ENCODE assay signal across 8 cellular contexts in the genomic region with DNA sequence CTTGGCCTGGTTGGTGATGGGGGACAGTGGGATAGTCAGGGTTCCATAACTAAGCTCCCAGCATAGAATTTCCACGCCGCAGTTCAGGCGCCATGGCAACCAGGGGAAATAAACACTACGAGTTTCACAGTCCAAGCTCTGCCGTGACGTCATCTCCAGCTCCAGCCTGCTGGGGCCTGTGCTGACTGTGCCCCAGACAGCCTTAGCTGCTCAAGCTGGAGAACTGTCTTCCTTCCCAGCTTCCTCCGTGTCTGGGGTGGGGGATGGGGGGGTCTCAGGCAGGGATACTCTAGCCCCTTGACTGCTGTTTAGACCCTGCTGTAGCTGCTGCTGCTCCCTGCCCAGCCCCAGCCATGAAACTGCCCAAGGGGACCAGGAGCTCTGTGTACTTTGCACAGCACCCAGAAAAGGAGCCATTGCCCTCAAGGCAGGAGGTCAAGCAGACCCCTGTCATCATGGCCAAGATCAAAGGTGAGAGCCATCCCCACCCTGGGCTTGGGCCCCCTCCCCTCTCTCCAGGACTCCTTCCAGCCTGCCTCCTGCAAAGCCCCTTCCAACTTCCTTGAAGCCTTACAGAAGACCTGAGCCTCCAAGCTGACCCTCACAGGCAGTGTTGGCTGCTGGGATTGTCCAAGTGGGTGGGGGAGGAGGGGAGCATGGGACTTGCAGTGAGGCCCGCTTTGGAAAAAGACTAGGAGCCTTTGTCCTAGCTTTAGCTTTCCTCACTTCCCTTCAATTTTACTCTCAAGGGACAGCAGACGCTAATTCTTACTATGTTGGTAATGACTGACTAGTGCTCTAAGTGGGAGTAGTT. TPM values are rescaled to one million over a fixed set of nuclear protein-coding genes. Genes with fewer than 3 reads are reported as not detected.
DNase-seq lines count a peak whose midpoint lies in the region; ATAC-seq and TF ChIP-seq lines count a peak whose summit lies in the region.

No MANE protein-coding gene starts in this region.

- H3K4me3 Mint-ChIP-seq in Caco-2 (ENCODE audit: unreplicated experiment) = no peak overlapping the region

- no TSS peak for BruUV-seq in Caco-2 (replicated peaks; lab: Mats Ljungman, UMichigan)

- peaks cover 10% of the 10 kb centered on the region for H3K4me1 ChIP-seq in Caco-2
- peaks cover 17% of the 10 kb centered on the region for H3K4me1 ChIP-seq in NT2/D1 (ENCODE audit: insufficient read depth, insufficient read length)
- no peaks in the 10 kb centered on the region for H3K4me1 ChIP-seq in psoas muscle

- H3K9me3 ChIP-seq in Caco-2 = no peaks in the 10 kb centered on the region
- H3K9me3 ChIP-seq in NT2/D1 (ENCODE audit: insufficient read depth, low read length) = no peaks in the 10 kb centered on the region
- H3K9me3 ChIP-seq in psoas muscle = no peaks in the 10 kb centered on the region

- H3K27me3 Mint-ChIP-seq in Caco-2 (ENCODE audit: insufficient read depth, unreplicated experiment) = no peaks in the 10 kb centered on the region

- POLR2A ChIA-PET in Caco-2 (lab: Charles Lee) = interaction anchor here (0.6 kb wide), 3 partner anchors 14 to 84 kb away, joined by 3 to 4 read pairs (median 3); a partner anchor contains a TSS

- intact Hi-C loops in Caco-2 (cut with micrococcal nuclease; ENCODE audit: unreplicated experiment) = loop anchor here (10.0 kb wide), 1 partner anchor 201 kb away; no protein-coding TSS in a partner anchor
- intact Hi-C loops in left ventricle myocardium superior (cut with micrococcal nuclease) = no loop called here
- intact Hi-C loops in psoas muscle (cut with DNase I) = loop anchor here in 1 of 2 donors (5.0 kb wide), 1 partner anchor 37 kb away; no protein-coding TSS in a partner anchor

- TF ChIP-seq CTCF in Caco-2 (IDR thresholded peaks at IDR 0.05; ENCODE audit: insufficient read depth in 1 of 2, low read depth in 1 of 2, low read length in 1 of 2, severe bottlenecking in 1 of 2, unreplicated experiment in 1 of 2) = no peak
- TF ChIP-seq CTCF in psoas muscle (IDR thresholded peaks at IDR 0.05) = no peak

- H3K27me3 ChIP-seq in Caco-2 (replicated peaks; ENCODE audit: control insufficient read depth, insufficient read depth, low read length) = no peaks in the 10 kb centered on the region
- H3K27me3 ChIP-seq in NT2/D1 (ENCODE audit: insufficient read depth, insufficient read length) = no peaks in the 10 kb centered on the region
- H3K27me3 ChIP-seq in psoas muscle (ENCODE audit: insufficient read depth in 3 of 3, low read length in 2 of 3) = no peaks in the 10 kb centered on the region

- DNase-seq in Caco-2 (peak; percentile 80), NT2/D1 (ENCODE audit: low read depth, low spot score) (no peak), astrocyte of the hippocampus (ENCODE audit: low read depth, low spot score) (peak; percentile 97), left ventricle myocardium superior (peak; percentile 89), psoas muscle (peak; percentile 85 to 91)

- ATAC-seq in HG02759 (IDR thresholded peaks at IDR 0.05; ENCODE audit: unreplicated experiment) (peak; percentile 45), left ventricle myocardium superior (peak; percentile 87), psoas muscle (peak; percentile 34 to 68 (median 44)), GM21786 (IDR thresholded peaks at IDR 0.05; ENCODE audit: unreplicated experiment) (no peak), GM18520 (IDR thresholded peaks at IDR 0.05; ENCODE audit: unreplicated experiment) (no peak)

- H3K4me1 Mint-ChIP-seq in Caco-2 (ENCODE audit: low read depth, unreplicated experiment) = no peaks in the 10 kb centered on the region

- H3K4me3 ChIP-seq in Caco-2 (ENCODE audit: low read depth, low read length) (no peak overlapping the region), NT2/D1 (ENCODE audit: insufficient read length, low read depth) (no peak overlapping the region), psoas muscle (no peak overlapping the region)

- peak overlapping the region; percentile 76 for H3K27ac Mint-ChIP-seq in Caco-2 (ENCODE audit: unreplicated experiment)

- H3K9ac ChIP-seq in NT2/D1 (ENCODE audit: insufficient read length, low read depth) = peak overlapping the region; percentile 44

- peak overlapping the region; percentile 30 for H3K27ac ChIP-seq in psoas muscle

- CTCF ChIA-PET in Caco-2 (lab: Charles Lee) = interaction anchor here (0.6 to 1.7 kb wide), 6 partner anchors 9 to 205 kb away, joined by 3 to 8 read pairs (median 4); no protein-coding TSS in a partner anchor

- no peaks in the 10 kb centered on the region for H3K36me3 ChIP-seq in Caco-2 (ENCODE audit: control insufficient read depth, insufficient read depth, low read length)
- H3K36me3 ChIP-seq in NT2/D1 (ENCODE audit: insufficient read depth, insufficient read length, low read length) = no peaks in the 10 kb centered on the region
- H3K36me3 ChIP-seq in psoas muscle (ENCODE audit: insufficient read depth in 1 of 2, low read depth in 1 of 2) = no peaks in the 10 kb centered on the region

- no peaks in the 10 kb centered on the region for H3K9me3 Mint-ChIP-seq in Caco-2 (ENCODE audit: unreplicated experiment)

- WGBS in psoas muscle, 3 donors = 35 to 44% (median 42%) methylated on average over 9 of the region's 9 CpGs

- H3K36me3 Mint-ChIP-seq in Caco-2 (ENCODE audit: insufficient read depth, unreplicated experiment) = no peaks in the 10 kb centered on the region

RNA-seq across cellular contexts. Expression of a gene that starts 11.4 kb away (rescaled TPM):
- total RNA-seq in Caco-2 (2022) = 0.12 and 0.20 TPM in 2 replicates
- 5.2 TPM for total RNA-seq in left ventricle myocardium superior
- 10 to 100 TPM; 15.8 to 49.5 (median 34.0) TPM for total RNA-seq in psoas muscle
- 10 to 100 TPM in 2 of 3 donors, 1 to 10 TPM in 1; 8.1 to 15.9 (median 10.6) TPM for polyA plus RNA-seq in psoas muscle

Comparison
In these comparisons a context has a peak if more than half of its experiments do, and no peak if none do; other contexts are left out.
1. ATAC-seq: peak in HG02759 (single experiment), left ventricle myocardium superior (single experiment) and psoas muscle (4 of 4); none in GM21786 (single experiment) and GM18520 (single experiment).